ENCODE assay signal across 11 cellular contexts in the genomic region with DNA sequence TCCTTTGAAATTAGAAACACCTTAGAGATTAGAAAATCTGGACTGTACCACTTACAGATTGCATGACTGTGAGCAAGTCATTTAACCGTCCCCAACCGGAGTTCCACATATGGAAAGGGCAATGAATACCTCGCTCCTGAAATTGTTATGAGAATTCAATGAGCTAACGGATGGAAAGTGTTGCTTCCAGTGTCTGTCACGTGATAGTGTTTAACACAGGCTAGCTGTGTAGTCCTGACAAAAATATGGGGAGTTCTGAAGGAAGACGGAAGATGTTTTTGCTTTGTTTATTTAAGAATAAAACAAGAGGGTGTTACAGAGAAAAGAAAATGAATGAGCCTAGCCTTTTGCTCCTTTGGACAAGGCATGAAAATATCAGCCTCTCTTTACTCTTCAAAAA.
"Had no signal": no experiment of that assay in that cellular context is flagged by ENCODE, and none has a peak within 500 bp of the region (broad histone marks: within the 10 kb centered on the region; RNA-seq: fewer than 3 reads in every experiment).

No MANE protein-coding gene starts in this region.

- H3K9me3 ChIP-seq: HAP-1 had no signal

- ATAC-seq: GM23338, HCT116 had no signal

- DNase-seq: GM23248, GOT3, H7, H9, HCEC 1CT, HFFc6 had no signal

- H3K27ac Mint-ChIP-seq: GM23338, H9, HFFc6 had no signal

- H3K9ac ChIP-seq: GM23248 had no signal

- H3K4me2 ChIP-seq: GM23338 had no signal

- H3K4me1 ChIP-seq: HAP-1 had no signal

- H3K36me3 ChIP-seq: HAP-1 had no signal

- H3K4me3 ChIP-seq: GM23248, GM23338, HAP-1 had no signal

- H3K4me1 Mint-ChIP-seq: GM23338 had no signal

- FAIRE-seq: H1, H54 had no signal

- H3K27ac ChIP-seq: GM23248 had no signal

- H3K9me3 Mint-ChIP-seq: H9, HFFc6 had no signal

- H3K4me3 Mint-ChIP-seq: GM23338, H9, HFFc6 had no signal

- H2AFZ ChIP-seq: GM23248, GM23338 had no signal
